ENCODE assay signal across 8 cellular contexts in the genomic region with DNA sequence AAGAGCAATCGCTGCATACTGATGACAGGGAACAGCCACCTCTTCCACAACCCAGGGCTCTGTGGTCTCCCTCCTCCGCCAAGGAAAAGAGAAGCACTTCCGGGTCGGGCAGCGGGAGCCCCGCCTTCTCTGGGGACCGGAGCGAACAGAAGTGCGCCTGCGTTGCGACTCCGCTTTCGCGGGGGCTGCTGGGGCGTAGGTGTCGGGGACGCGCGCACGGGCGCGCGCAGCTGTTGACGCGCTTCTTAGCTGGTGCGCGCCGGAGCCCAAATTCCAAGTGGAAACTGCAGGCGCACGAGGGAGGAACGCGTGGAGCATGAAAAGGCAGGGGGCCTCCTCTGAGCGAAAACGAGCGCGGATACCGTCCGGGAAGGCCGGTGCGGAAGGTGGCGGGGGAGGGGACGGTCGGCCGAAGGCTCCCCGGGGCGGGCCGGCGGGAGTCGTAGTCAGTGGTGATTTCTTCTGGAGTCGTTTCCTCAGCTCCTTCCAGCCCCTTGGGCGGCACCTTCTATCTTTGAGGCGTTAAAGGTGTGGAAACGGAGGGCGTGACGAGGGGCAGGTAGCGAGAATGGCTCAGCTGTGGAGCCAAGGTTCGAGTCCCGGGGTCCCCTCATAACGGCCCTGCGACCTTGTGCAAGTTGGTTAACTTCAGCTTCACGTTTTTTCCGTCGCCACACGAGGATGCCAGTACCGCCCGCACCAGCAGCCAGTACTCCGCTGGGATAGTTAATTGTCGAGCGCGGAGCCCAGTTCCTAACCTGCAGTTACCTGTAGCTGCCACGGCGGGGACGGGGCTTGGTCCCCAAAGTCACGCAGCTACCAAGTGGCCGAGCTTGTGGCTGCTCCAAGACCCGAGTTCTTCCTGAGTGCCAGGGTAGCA. TPM values are rescaled to one million over a fixed set of nuclear protein-coding genes. Genes with fewer than 3 reads are reported as not detected.
A peak's percentile ranks its signal among the peaks of the same experiment; 100 is the strongest.
DNase-seq lines count a peak whose midpoint lies in the region; TF ChIP-seq lines count a peak whose summit lies in the region.

A gene (minus strand): TSS at position 95 of the 880 bp plus-strand sequence. CDS start 78 bp downstream, at position 17.
A gene with protein sequence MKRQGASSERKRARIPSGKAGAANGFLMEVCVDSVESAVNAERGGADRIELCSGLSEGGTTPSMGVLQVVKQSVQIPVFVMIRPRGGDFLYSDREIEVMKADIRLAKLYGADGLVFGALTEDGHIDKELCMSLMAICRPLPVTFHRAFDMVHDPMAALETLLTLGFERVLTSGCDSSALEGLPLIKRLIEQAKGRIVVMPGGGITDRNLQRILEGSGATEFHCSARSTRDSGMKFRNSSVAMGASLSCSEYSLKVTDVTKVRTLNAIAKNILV (plus strand): TSS at position 202 of the 880 bp plus-strand sequence. CDS start 115 bp downstream, at position 317.

- H3K4me3 ChIP-seq in HFF-Myc (replicated peaks; ENCODE audit: low read depth, low read length) (peak within 1 kb of the TSS; percentile 97), neuron (ENCODE audit: low read length) (peak within 1 kb of the TSS; percentile 75), subcutaneous abdominal adipose tissue (ENCODE audit: low read depth in 1 of 5, low read length in 5 of 5) (peak within 1 kb of the TSS; percentile 81 to 100 (median 99))

- in situ Hi-C loops in SK-MEL-5 (cut with HindIII; ENCODE audit: low pct_unique_long_range_greater_than_20kb, low sequenced_read_pairs): no loop called here

- peak; percentile 91 for DNase-seq in GM04504 (ENCODE audit: low read depth)
- peak; percentile 86 for DNase-seq in HFF-Myc (ENCODE audit: extremely low read depth, low read depth)
- peak; percentile 93 for DNase-seq in MV-4-11 (lab: John Stamatoyannopoulos, UW)
- peak; percentile 95 for DNase-seq in SK-MEL-5 (ENCODE audit: low read depth, low spot score)
- peak; percentile 95 for DNase-seq in activated naive CD4-positive, alpha-beta T cell treated with Interleukin-2 at 50 U/mL for 16 hours
- peak; percentile 94 for DNase-seq in foreskin melanocyte

- H3K4me1 ChIP-seq in neuron (ENCODE audit: insufficient read depth, low read length) (peaks cover 3% of the 10 kb centered on the region), subcutaneous abdominal adipose tissue (ENCODE audit: control insufficient read depth in 5 of 5, insufficient read depth in 5 of 5, low read length in 5 of 5) (peaks cover 1 to 38% (median 26%) of the 10 kb centered on the region in 5 donors)

- no peaks in the 10 kb centered on the region for H3K27me3 ChIP-seq in neuron (ENCODE audit: insufficient read depth, low read length)
- H3K27me3 ChIP-seq in subcutaneous abdominal adipose tissue (ENCODE audit: control insufficient read depth in 5 of 5, insufficient read depth in 4 of 5, low read length in 5 of 5): no peaks in the 10 kb centered on the region

- H3K9ac ChIP-seq in subcutaneous abdominal adipose tissue (ENCODE audit: low read length in 5 of 5): peak within 1 kb of the TSS; percentile 87 to 99 (median 95)

- H2AFZ ChIP-seq in neuron (ENCODE audit: low read depth, low read length): peak within 1 kb of the TSS; percentile 76

- H3K27ac ChIP-seq in subcutaneous abdominal adipose tissue (ENCODE audit: low read depth, low read length): peak within 1 kb of the TSS; percentile 93

- H3K36me3 ChIP-seq in neuron (ENCODE audit: insufficient read depth, low read length) (peaks cover 24% of the 10 kb centered on the region), subcutaneous abdominal adipose tissue (ENCODE audit: control insufficient read depth in 5 of 5, insufficient read depth in 5 of 5, low read length in 5 of 5) (peaks cover 4 to 23% (median 11%) of the 10 kb centered on the region in 5 donors)

- TF ChIP-seq CTCF in HFF-Myc (IDR thresholded peaks at IDR 0.05; ENCODE audit: low read depth, low read length, missing control alignments): no peak

- no peaks in the 10 kb centered on the region for H3K9me3 ChIP-seq in neuron (ENCODE audit: low read length)
- H3K9me3 ChIP-seq in subcutaneous abdominal adipose tissue (ENCODE audit: control insufficient read depth in 5 of 5, low read length in 5 of 5): no peaks in the 10 kb centered on the region

RNA-seq across cellular contexts. Expression of the first gene that starts in this region (rescaled TPM):
- 36.1 and 38.0 TPM in 2 replicates for total RNA-seq in SK-MEL-5 (2014; rRNA removed; shearing (Covaris generic))
- 30.3 and 37.4 TPM in 2 replicates for polyA plus RNA-seq in SK-MEL-5 (2015; cell fraction: cytosol; rRNA removed)
- polyA plus RNA-seq in SK-MEL-5 (2015; cell fraction: nucleus; rRNA removed): 21.7 and 25.7 TPM in 2 replicates

RNA-seq across cellular contexts. Expression of the second gene that starts in this region (rescaled TPM):
- 8.5 and 10.9 TPM in 2 replicates for total RNA-seq in SK-MEL-5 (2014; rRNA removed; shearing (Covaris generic))
- 6.5 and 10.0 TPM in 2 replicates for polyA plus RNA-seq in SK-MEL-5 (2015; cell fraction: cytosol; rRNA removed)
- 23.4 and 38.7 TPM in 2 replicates for polyA plus RNA-seq in SK-MEL-5 (2015; cell fraction: nucleus; rRNA removed)

Comparison
In these comparisons a context has a peak if more than half of its experiments do, and no peak if none do; other contexts are left out.
1. Peak in every context shown above with its lines: DNase-seq, H3K4me3 ChIP-seq and H3K27ac ChIP-seq.